In the genomic region with DNA sequence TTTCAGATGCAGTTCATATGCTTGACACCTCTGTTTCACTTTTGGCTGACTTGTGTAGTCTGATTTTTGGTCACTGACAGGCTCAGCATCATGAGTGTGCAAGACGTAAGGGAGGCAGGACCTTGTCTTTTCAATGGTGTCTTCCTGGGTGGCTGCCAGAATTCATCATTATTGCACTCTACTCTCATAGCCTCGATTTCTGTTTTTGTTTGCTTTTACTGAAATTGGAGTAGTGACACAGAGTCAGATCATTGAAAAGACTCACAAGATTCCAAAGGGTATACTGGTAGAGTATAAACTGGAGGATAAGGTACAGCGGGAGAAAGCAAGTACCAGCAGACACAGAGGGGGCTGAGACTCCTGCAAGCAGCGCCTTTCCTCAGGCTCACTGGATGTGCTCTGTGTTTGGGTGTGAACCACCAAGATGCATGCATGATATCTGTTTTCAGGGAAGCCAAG, we compare ENCODE assay signal across 8 cellular contexts.
DNase-seq lines count a peak whose midpoint lies in the region; ATAC-seq and TF ChIP-seq lines count a peak whose summit lies in the region.

No MANE protein-coding gene starts in this region.

- no peak overlapping the region for H3K27ac ChIP-seq in body of pancreas

- H3K27ac Mint-ChIP-seq in activated CD8-positive, alpha-beta memory T cell treated with anti-CD3 and anti-CD28 coated beads, Interleukin-2, amount 10 ng/mL, durations not matched to agents 7 days and 5 days, result peak overlapping the region; percentile 65
- H3K27ac Mint-ChIP-seq in activated B cell treated with CpG ODN at 0.5 μM for 24 hours, result peak overlapping the region; percentile 99
- peak overlapping the region; percentile 9 for H3K27ac Mint-ChIP-seq in stimulated activated effector memory CD8-positive, alpha-beta T cell treated with anti-CD3 and anti-CD28 coated beads, Interleukin-12 subunit alpha, Interleukin-12 subunit beta, amount 100 ng/mL, for 72 hours

- CTCF ChIA-PET in activated CD8-positive, alpha-beta memory T cell treated with anti-CD3 and anti-CD28 coated beads, Interleukin-2, amount 10 ng/mL, durations not matched to agents 7 days and 5 days (lab: Charles Lee), result no interaction called here
- CTCF ChIA-PET in activated B cell treated with CpG ODN at 0.5 μM for 24 hours (lab: Charles Lee), result interaction anchor here (0.9 to 1.3 kb wide), 4 partner anchors 9 to 620 kb away, joined by 3 to 4 read pairs (median 3); no protein-coding TSS in a partner anchor

- peaks cover 10% of the 10 kb centered on the region for H3K4me1 ChIP-seq in body of pancreas

- H3K36me3 Mint-ChIP-seq in activated CD8-positive, alpha-beta memory T cell treated with anti-CD3 and anti-CD28 coated beads, Interleukin-2, amount 10 ng/mL, durations not matched to agents 7 days and 5 days, result no peaks in the 10 kb centered on the region
- H3K36me3 Mint-ChIP-seq in activated B cell treated with CpG ODN at 0.5 μM for 24 hours (ENCODE audit: low read depth), result peaks cover 3% of the 10 kb centered on the region
- no peaks in the 10 kb centered on the region for H3K36me3 Mint-ChIP-seq in stimulated activated effector memory CD8-positive, alpha-beta T cell treated with anti-CD3 and anti-CD28 coated beads, Interleukin-12 subunit alpha, Interleukin-12 subunit beta, amount 100 ng/mL, for 72 hours

- no peak for TF ChIP-seq POLR2A in body of pancreas (IDR thresholded peaks at IDR 0.05)

- ATAC-seq in activated CD8-positive, alpha-beta memory T cell treated with anti-CD3 and anti-CD28 coated beads, Interleukin-2, amount 10 ng/mL, durations not matched to agents 7 days and 5 days, result peak; percentile 20
- ATAC-seq in HG02885 (IDR thresholded peaks at IDR 0.05; ENCODE audit: poor library complexity, unreplicated experiment) (peak; percentile 67), activated B cell treated with CpG ODN at 0.5 μM for 24 hours (ENCODE audit: low read depth) (peak; percentile 35), body of pancreas (no peak)
- ATAC-seq in stimulated activated effector memory CD8-positive, alpha-beta T cell treated with anti-CD3 and anti-CD28 coated beads, Interleukin-12 subunit alpha, Interleukin-12 subunit beta, amount 100 ng/mL, for 72 hours, result peak; percentile 42

- no peaks in the 10 kb centered on the region for H3K27me3 ChIP-seq in body of pancreas

- no peaks in the 10 kb centered on the region for H3K9me3 Mint-ChIP-seq in activated CD8-positive, alpha-beta memory T cell treated with anti-CD3 and anti-CD28 coated beads, Interleukin-2, amount 10 ng/mL, durations not matched to agents 7 days and 5 days (ENCODE audit: low read depth)
- no peaks in the 10 kb centered on the region for H3K9me3 Mint-ChIP-seq in activated B cell treated with CpG ODN at 0.5 μM for 24 hours
- no peaks in the 10 kb centered on the region for H3K9me3 Mint-ChIP-seq in stimulated activated effector memory CD8-positive, alpha-beta T cell treated with anti-CD3 and anti-CD28 coated beads, Interleukin-12 subunit alpha, Interleukin-12 subunit beta, amount 100 ng/mL, for 72 hours

- no peak overlapping the region for H3K4me3 ChIP-seq in body of pancreas

- no peaks in the 10 kb centered on the region for H3K9me3 ChIP-seq in body of pancreas

- TF ChIP-seq CTCF in activated B cell treated with CpG ODN at 0.5 μM for 24 hours (IDR thresholded peaks at IDR 0.05) (no peak), body of pancreas (IDR thresholded peaks at IDR 0.05) (no peak)

- no peak overlapping the region for H3K4me3 Mint-ChIP-seq in activated CD8-positive, alpha-beta memory T cell treated with anti-CD3 and anti-CD28 coated beads, Interleukin-2, amount 10 ng/mL, durations not matched to agents 7 days and 5 days
- peak overlapping the region; percentile 77 for H3K4me3 Mint-ChIP-seq in activated B cell treated with CpG ODN at 0.5 μM for 24 hours
- H3K4me3 Mint-ChIP-seq in stimulated activated effector memory CD8-positive, alpha-beta T cell treated with anti-CD3 and anti-CD28 coated beads, Interleukin-12 subunit alpha, Interleukin-12 subunit beta, amount 100 ng/mL, for 72 hours, result no peak overlapping the region

- H3K27me3 Mint-ChIP-seq in activated CD8-positive, alpha-beta memory T cell treated with anti-CD3 and anti-CD28 coated beads, Interleukin-2, amount 10 ng/mL, durations not matched to agents 7 days and 5 days, result no peaks in the 10 kb centered on the region
- H3K27me3 Mint-ChIP-seq in activated B cell treated with CpG ODN at 0.5 μM for 24 hours, result no peaks in the 10 kb centered on the region

- POLR2A ChIA-PET in activated B cell treated with CpG ODN at 0.5 μM for 24 hours (lab: Charles Lee), result interaction anchor here (0.6 to 3.7 kb wide), 10 partner anchors 9 to 586 kb away, joined by 3 to 35 read pairs (median 6); partner anchors contain the start of gene BICD1

- H3K4me1 Mint-ChIP-seq in activated CD8-positive, alpha-beta memory T cell treated with anti-CD3 and anti-CD28 coated beads, Interleukin-2, amount 10 ng/mL, durations not matched to agents 7 days and 5 days, result peaks cover 15% of the 10 kb centered on the region
- peaks cover 39% of the 10 kb centered on the region for H3K4me1 Mint-ChIP-seq in activated B cell treated with CpG ODN at 0.5 μM for 24 hours
- peaks cover 16% of the 10 kb centered on the region for H3K4me1 Mint-ChIP-seq in stimulated activated effector memory CD8-positive, alpha-beta T cell treated with anti-CD3 and anti-CD28 coated beads, Interleukin-12 subunit alpha, Interleukin-12 subunit beta, amount 100 ng/mL, for 72 hours

- no peaks in the 10 kb centered on the region for H3K36me3 ChIP-seq in body of pancreas (replicated peaks in 1 of 2; ENCODE audit: insufficient read depth in 1 of 2, low read depth in 2 of 2)

- DNase-seq in activated CD8-positive, alpha-beta memory T cell treated with anti-CD3 and anti-CD28 coated beads, Interleukin-2, amount 10 ng/mL, durations not matched to agents 7 days and 5 days, result no peak
- no peak for DNase-seq in activated CD8-positive, alpha-beta memory T cell treated with anti-CD3 and anti-CD28 coated beads, Interleukin-2, amount 50 U/mL, for 48 hours
- DNase-seq in activated B cell treated with CpG ODN at 0.5 μM for 24 hours (no peak), body of pancreas (no peak), SKM-1 treated with dmso at 0.1 percent for 144 hours (lab: John Stamatoyannopoulos, UW; ENCODE audit: unreplicated experiment) (no peak)
- DNase-seq in stimulated activated effector memory CD8-positive, alpha-beta T cell treated with anti-CD3 and anti-CD28 coated beads, Interleukin-12 subunit alpha, Interleukin-12 subunit beta, amount 100 ng/mL, for 72 hours (ENCODE audit: low spot score in 2 of 2), result no peak
- DNase-seq in activated CD8-positive, alpha-beta memory T cell treated with anti-CD3 and anti-CD28 coated beads for 24 hours, result no peak

- intact Hi-C loops in activated B cell treated with CpG ODN at 0.5 μM for 24 hours (cut with micrococcal nuclease) (loop anchor here (1.0 to 5.0 kb wide), 7 partner anchors 8 to 948 kb away; partner anchors contain the start of genes AMN1 and ETFBKMT), body of pancreas (cut with DNase I) (no loop called here)

- WGBS in body of pancreas, 2 donors, result 75 to 77% methylated on average over 4 of the region's 4 CpGs

Comparison
In these comparisons a context has a peak if more than half of its experiments do, and no peak if none do; other contexts are left out.
1. H3K27ac Mint-ChIP-seq: peak in every context shown above with its lines; median percentile 99 in activated B cell treated with CpG ODN at 0.5 μM for 24 hours; 65 in activated CD8-positive, alpha-beta memory T cell treated with anti-CD3 and anti-CD28 coated beads, Interleukin-2, amount 10 ng/mL, durations not matched to agents 7 days and 5 days; 9 in stimulated activated effector memory CD8-positive, alpha-beta T cell treated with anti-CD3 and anti-CD28 coated beads, Interleukin-12 subunit alpha, Interleukin-12 subunit beta, amount 100 ng/mL, for 72 hours.